8 cellular contexts compared by ENCODE assay signal in genomic region chr3:88148651-88149050, GRCh38. TPM values are rescaled to one million over a fixed set of nuclear protein-coding genes. Genes with fewer than 3 reads are reported as not detected.
DNase-seq lines count a peak whose midpoint lies in the region; ATAC-seq, FAIRE-seq and TF ChIP-seq lines count a peak whose summit lies in the region.

No MANE protein-coding gene starts in this region.

- peak overlapping the region; percentile 97 for H2AFZ ChIP-seq in PC-9

- H3F3A ChIP-seq in PC-9 (ENCODE audit: insufficient read depth, low read depth): 0 out of 2 replicates have a peak, but pooled peaks cover 5% of the 10 kb centered on the region

- peaks cover 27% of the 10 kb centered on the region for H3K4me1 ChIP-seq in CD8-positive, alpha-beta T cell (ENCODE audit: insufficient read depth, low read length)
- H3K4me1 ChIP-seq in PC-9 (replicated peaks; ENCODE audit: insufficient read depth) (peaks cover 17% of the 10 kb centered on the region), esophagus muscularis mucosa (peaks cover 19 to 40% (median 35%) of the 10 kb centered on the region in 4 donors), pancreas (peaks cover 3 to 17% (median 10%) of the 10 kb centered on the region in 3 donors)

- H3K79me2 ChIP-seq in PC-9 (ENCODE audit: low read depth): peaks cover 63% of the 10 kb centered on the region

- CTCF ChIA-PET in CD8-positive, alpha-beta T cell (lab: Charles Lee): interaction anchor here (0.9 to 1.5 kb wide), 3 partner anchors 35 to 144 kb away, joined by 3 to 4 read pairs (median 3); partner anchors contain the start of genes CGGBP1 and ZNF654
- CTCF ChIA-PET in PC-9 (lab: Charles Lee): no interaction called here

- H3K27ac Mint-ChIP-seq in CD8-positive, alpha-beta T cell: no peak overlapping the region

- H3K27ac ChIP-seq in CD8-positive, alpha-beta T cell (ENCODE audit: low read depth, low read length): no peak overlapping the region
- H3K27ac ChIP-seq in PC-9 (no peak overlapping the region), esophagus muscularis mucosa (replicated peaks in 1 of 4) (no peak overlapping the region), pancreas (no peak overlapping the region)

- no peaks in the 10 kb centered on the region for H3K27me3 Mint-ChIP-seq in CD8-positive, alpha-beta T cell (ENCODE audit: low read depth)

- H3K4me3 ChIP-seq in CD8-positive, alpha-beta T cell (ENCODE audit: low read depth, low read length): peak overlapping the region; percentile 91
- peak overlapping the region; percentile 95 for H3K4me3 ChIP-seq in PC-9
- H3K4me3 ChIP-seq in esophagus muscularis mucosa: peak overlapping the region; percentile 71 to 83 (median 76)
- peak overlapping the region in 3 of 4 donors; percentile 70 to 83 (median 70) for H3K4me3 ChIP-seq in pancreas

- no peaks in the 10 kb centered on the region for H4K20me1 ChIP-seq in PC-9 (ENCODE audit: insufficient read depth)

- ATAC-seq in CD8-positive, alpha-beta T cell: no peak
- ATAC-seq in pancreas (no peak), GM21526 (IDR thresholded peaks at IDR 0.05; ENCODE audit: low FRiP score, unreplicated experiment) (no peak), HG02970 (IDR thresholded peaks at IDR 0.05; ENCODE audit: low FRiP score, unreplicated experiment) (no peak)

- intact Hi-C loops in CD8-positive, alpha-beta T cell (cut with DNase I, micrococcal nuclease): loop anchor here (1.0 to 2.0 kb wide), 2 partner anchors 89 to 90 kb away; partner anchors contain the start of genes CGGBP1 (in 2 of the 2) and ZNF654 (in 2 of the 2)
- intact Hi-C loops in PC-9 (cut with micrococcal nuclease; ENCODE audit: unreplicated experiment) (loop anchor here (2.0 kb wide), 1 partner anchor 90 kb away; the partner anchor contains the start of genes CGGBP1 and ZNF654), esophagus muscularis mucosa (cut with DNase I) (no loop called here), pancreas (cut with DNase I) (no loop called here)

- H3K36me3 Mint-ChIP-seq in CD8-positive, alpha-beta T cell: peaks cover 19% of the 10 kb centered on the region

- H3K4me3 Mint-ChIP-seq in CD8-positive, alpha-beta T cell: peak overlapping the region; percentile 99

- no peak for DNase-seq in CD8-positive, alpha-beta T cell
- DNase-seq in PC-9 (no peak), esophagus muscularis mucosa (ENCODE audit: extremely low spot score) (no peak), pancreas (no peak), LoVo (ENCODE audit: low spot score) (no peak)
- no peak for DNase-seq in activated CD8-positive, alpha-beta memory T cell treated with anti-CD3 and anti-CD28 coated beads for 24 hours

- no peaks in the 10 kb centered on the region for H3K36me3 ChIP-seq in CD8-positive, alpha-beta T cell (ENCODE audit: insufficient read depth, low read length)
- H3K36me3 ChIP-seq in PC-9 (ENCODE audit: low read depth) (0 out of 2 replicates have a peak, but pooled peaks cover 4% of the 10 kb centered on the region), esophagus muscularis mucosa (peaks cover 3 to 8% (median 5%) of the 10 kb centered on the region in 4 donors), pancreas (peaks cover 0 to 5% (median 0%) of the 10 kb centered on the region in 3 donors)

- H3K27me3 ChIP-seq in CD8-positive, alpha-beta T cell (ENCODE audit: insufficient read depth, low read length): no peaks in the 10 kb centered on the region
- no peaks in the 10 kb centered on the region for H3K27me3 ChIP-seq in PC-9 (ENCODE audit: insufficient read depth, low read depth)
- no peaks in the 10 kb centered on the region for H3K27me3 ChIP-seq in esophagus muscularis mucosa
- H3K27me3 ChIP-seq in pancreas: no peaks in the 10 kb centered on the region

- no TSS peak for BruUV-seq in PC-9 (replicated peaks; lab: Mats Ljungman, UMichigan)

- TF ChIP-seq CTCF in CD8-positive, alpha-beta T cell (IDR thresholded peaks at IDR 0.05): no peak
- TF ChIP-seq CTCF in PC-9 (conservative IDR thresholded peaks at IDR 0.05): no peak
- TF ChIP-seq CTCF in esophagus muscularis mucosa (IDR thresholded peaks at IDR 0.05): no peak
- TF ChIP-seq CTCF in pancreas (IDR thresholded peaks at IDR 0.05): no peak

- H3K9me3 ChIP-seq in CD8-positive, alpha-beta T cell (ENCODE audit: low read length): no peaks in the 10 kb centered on the region
- H3K9me3 ChIP-seq in PC-9 (ENCODE audit: insufficient read depth, low read depth): no peaks in the 10 kb centered on the region
- H3K9me3 ChIP-seq in esophagus muscularis mucosa: no peaks in the 10 kb centered on the region
- H3K9me3 ChIP-seq in pancreas: no peaks in the 10 kb centered on the region

- POLR2A ChIA-PET in CD8-positive, alpha-beta T cell (lab: Charles Lee): interaction anchor here (4.1 kb wide), 1 partner anchor 89 kb away, joined by 53 read pairs; the partner anchor contains the start of genes CGGBP1 and ZNF654
- POLR2A ChIA-PET in PC-9 (lab: Charles Lee; ENCODE audit: unreplicated experiment): no interaction called here

- H3K4me2 ChIP-seq in PC-9: peak overlapping the region; percentile 99

- FAIRE-seq in pancreas (lab: Jason Lieb, UNC): no peak

- H3K4me1 Mint-ChIP-seq in CD8-positive, alpha-beta T cell (ENCODE audit: low read depth): peaks cover 35% of the 10 kb centered on the region

- TF ChIP-seq POLR2A in esophagus muscularis mucosa (IDR thresholded peaks at IDR 0.05; ENCODE audit: low read depth): no peak

- no peak for TF ChIP-seq EP300 in esophagus muscularis mucosa (IDR thresholded peaks at IDR 0.05)

- WGBS in esophagus muscularis mucosa: 70% methylated on average over 17 of the region's 17 CpGs
- WGBS in pancreas, 2 donors: 55 to 71% methylated on average over 17 of the region's 17 CpGs

- H3K9me2 ChIP-seq in PC-9 (ENCODE audit: insufficient read depth): no peaks in the 10 kb centered on the region

- no peaks in the 10 kb centered on the region for H3K9me3 Mint-ChIP-seq in CD8-positive, alpha-beta T cell

RNA-seq across cellular contexts. Expression of gene C3orf38, which starts 1.1 kb away (rescaled TPM):
- 10 to 100 TPM; 41.3 to 45.5 TPM for total RNA-seq in CD8-positive, alpha-beta T cell
- total RNA-seq in PC-9 (2021) (12.8 and 18.6 TPM in 2 replicates), esophagus muscularis mucosa (10 to 100 TPM; 13.9 to 18.9 (median 16.4) TPM), pancreas (10 to 100 TPM in 2 of 6 donors, 1 to 10 TPM in 4; 6.6 to 11.6 (median 8.4) TPM)
- 1 to 10 TPM; 2.7 to 4.3 TPM for polyA plus RNA-seq in pancreas

Comparison
In these comparisons a context has a peak if more than half of its experiments do, and no peak if none do; other contexts are left out.
1. intact Hi-C loops: an anchor here in CD8-positive, alpha-beta T cell (1.0 to 2.0 kb wide) and PC-9 (2.0 kb wide); none called in esophagus muscularis mucosa and pancreas.